1 cellular context compared by ENCODE assay signal in the genomic region with DNA sequence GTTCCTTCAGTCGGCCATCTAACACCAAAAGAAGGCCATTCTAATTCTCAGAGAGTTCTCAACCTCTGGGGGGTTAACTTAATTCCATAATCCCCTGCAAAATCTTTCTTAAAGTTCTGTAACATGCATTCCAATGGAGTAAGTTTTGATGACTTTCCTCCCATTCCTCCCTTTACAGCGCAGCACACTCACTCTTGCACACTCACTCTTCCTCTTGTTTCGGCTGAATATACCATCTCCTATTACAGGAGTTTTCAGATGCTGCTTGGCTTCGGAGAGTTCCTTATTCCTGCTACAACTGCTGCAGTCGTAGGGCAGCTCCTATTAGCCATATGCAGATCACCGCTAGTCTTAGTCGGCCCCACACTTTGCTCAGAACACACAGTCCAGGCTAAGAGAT.
TF ChIP-seq lines count a peak whose summit lies in the region.

No MANE protein-coding gene starts in this region.

TF ChIP-seq in WTC11, 78 proteins besides CTCF, POLR2A, EP300 and RAD21 (continued from another document):
- TF ChIP-seq OVOL2 (CRISPR knock-in tag; IDR thresholded peaks at IDR 0.05; ENCODE audit: borderline replicate concordance): no peak
- TF ChIP-seq, protein P1, sequence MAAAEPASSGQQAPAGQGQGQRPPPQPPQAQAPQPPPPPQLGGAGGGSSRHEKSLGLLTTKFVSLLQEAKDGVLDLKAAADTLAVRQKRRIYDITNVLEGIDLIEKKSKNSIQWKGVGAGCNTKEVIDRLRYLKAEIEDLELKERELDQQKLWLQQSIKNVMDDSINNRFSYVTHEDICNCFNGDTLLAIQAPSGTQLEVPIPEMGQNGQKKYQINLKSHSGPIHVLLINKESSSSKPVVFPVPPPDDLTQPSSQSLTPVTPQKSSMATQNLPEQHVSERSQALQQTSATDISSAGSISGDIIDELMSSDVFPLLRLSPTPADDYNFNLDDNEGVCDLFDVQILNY (CRISPR knock-in tag; IDR thresholded peaks at IDR 0.05): no peak
- TF ChIP-seq ESRRA (CRISPR knock-in tag; IDR thresholded peaks at IDR 0.05; ENCODE audit: borderline replicate concordance): no peak
- no peak for TF ChIP-seq ZNF671 (CRISPR knock-in tag; IDR thresholded peaks at IDR 0.05)
TF ChIP-seq in WTC11: peak in this region for 0.
